Comparison of ENCODE assay signal across 1 cellular context in the genomic region with DNA sequence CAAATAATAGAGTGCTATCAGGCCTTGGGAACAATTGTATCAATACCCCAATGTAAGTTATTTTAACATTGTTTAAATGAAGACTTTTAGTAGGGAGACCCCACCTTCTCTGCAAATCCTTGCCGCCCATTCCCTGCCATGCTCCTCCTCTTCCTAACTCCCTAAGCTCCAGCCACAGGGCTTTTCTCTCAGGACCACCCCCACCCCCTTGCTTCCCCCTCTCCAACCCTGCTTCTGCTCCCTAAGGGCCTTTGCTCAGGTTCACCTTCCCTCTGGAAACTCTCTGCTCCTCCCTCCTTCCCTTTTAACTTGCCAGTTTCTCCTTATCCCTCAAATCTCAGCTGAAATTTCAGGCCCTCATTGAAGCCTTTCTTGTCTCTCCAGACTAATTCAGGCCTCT.
TF ChIP-seq lines count a peak whose summit lies in the region.

No MANE protein-coding gene starts in this region.

TF ChIP-seq in GM23338, 12 proteins besides CTCF, POLR2A, EP300 and RAD21 (continued from another document):
- no peak for TF ChIP-seq EZH2phosphoT487 (IDR thresholded peaks at IDR 0.05; ENCODE audit: unreplicated experiment)
- TF ChIP-seq, protein P1, sequence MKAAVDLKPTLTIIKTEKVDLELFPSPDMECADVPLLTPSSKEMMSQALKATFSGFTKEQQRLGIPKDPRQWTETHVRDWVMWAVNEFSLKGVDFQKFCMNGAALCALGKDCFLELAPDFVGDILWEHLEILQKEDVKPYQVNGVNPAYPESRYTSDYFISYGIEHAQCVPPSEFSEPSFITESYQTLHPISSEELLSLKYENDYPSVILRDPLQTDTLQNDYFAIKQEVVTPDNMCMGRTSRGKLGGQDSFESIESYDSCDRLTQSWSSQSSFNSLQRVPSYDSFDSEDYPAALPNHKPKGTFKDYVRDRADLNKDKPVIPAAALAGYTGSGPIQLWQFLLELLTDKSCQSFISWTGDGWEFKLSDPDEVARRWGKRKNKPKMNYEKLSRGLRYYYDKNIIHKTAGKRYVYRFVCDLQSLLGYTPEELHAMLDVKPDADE (IDR thresholded peaks at IDR 0.05): no peak
- no peak for TF ChIP-seq CREB1 (CRISPR knock-in tag; IDR thresholded peaks at IDR 0.05; ENCODE audit: low read depth)
- TF ChIP-seq NANOG (IDR thresholded peaks at IDR 0.05; ENCODE audit: borderline replicate concordance): no peak
- no peak for TF ChIP-seq ZNF114 (CRISPR knock-in tag; IDR thresholded peaks at IDR 0.05)
- no peak for TF ChIP-seq STAT1 (IDR thresholded peaks at IDR 0.05; ENCODE audit: unreplicated experiment)
- TF ChIP-seq ZNF331 (CRISPR knock-in tag; IDR thresholded peaks at IDR 0.05; ENCODE audit: low read depth): no peak
- no peak for TF ChIP-seq POLR2AphosphoS5 (IDR thresholded peaks at IDR 0.05; ENCODE audit: low read depth)
- TF ChIP-seq JUNB (IDR thresholded peaks at IDR 0.05; ENCODE audit: unreplicated experiment): no peak
- TF ChIP-seq EZH2 (IDR thresholded peaks at IDR 0.05; ENCODE audit: low read depth, unreplicated experiment): no peak
- TF ChIP-seq, protein P2, sequence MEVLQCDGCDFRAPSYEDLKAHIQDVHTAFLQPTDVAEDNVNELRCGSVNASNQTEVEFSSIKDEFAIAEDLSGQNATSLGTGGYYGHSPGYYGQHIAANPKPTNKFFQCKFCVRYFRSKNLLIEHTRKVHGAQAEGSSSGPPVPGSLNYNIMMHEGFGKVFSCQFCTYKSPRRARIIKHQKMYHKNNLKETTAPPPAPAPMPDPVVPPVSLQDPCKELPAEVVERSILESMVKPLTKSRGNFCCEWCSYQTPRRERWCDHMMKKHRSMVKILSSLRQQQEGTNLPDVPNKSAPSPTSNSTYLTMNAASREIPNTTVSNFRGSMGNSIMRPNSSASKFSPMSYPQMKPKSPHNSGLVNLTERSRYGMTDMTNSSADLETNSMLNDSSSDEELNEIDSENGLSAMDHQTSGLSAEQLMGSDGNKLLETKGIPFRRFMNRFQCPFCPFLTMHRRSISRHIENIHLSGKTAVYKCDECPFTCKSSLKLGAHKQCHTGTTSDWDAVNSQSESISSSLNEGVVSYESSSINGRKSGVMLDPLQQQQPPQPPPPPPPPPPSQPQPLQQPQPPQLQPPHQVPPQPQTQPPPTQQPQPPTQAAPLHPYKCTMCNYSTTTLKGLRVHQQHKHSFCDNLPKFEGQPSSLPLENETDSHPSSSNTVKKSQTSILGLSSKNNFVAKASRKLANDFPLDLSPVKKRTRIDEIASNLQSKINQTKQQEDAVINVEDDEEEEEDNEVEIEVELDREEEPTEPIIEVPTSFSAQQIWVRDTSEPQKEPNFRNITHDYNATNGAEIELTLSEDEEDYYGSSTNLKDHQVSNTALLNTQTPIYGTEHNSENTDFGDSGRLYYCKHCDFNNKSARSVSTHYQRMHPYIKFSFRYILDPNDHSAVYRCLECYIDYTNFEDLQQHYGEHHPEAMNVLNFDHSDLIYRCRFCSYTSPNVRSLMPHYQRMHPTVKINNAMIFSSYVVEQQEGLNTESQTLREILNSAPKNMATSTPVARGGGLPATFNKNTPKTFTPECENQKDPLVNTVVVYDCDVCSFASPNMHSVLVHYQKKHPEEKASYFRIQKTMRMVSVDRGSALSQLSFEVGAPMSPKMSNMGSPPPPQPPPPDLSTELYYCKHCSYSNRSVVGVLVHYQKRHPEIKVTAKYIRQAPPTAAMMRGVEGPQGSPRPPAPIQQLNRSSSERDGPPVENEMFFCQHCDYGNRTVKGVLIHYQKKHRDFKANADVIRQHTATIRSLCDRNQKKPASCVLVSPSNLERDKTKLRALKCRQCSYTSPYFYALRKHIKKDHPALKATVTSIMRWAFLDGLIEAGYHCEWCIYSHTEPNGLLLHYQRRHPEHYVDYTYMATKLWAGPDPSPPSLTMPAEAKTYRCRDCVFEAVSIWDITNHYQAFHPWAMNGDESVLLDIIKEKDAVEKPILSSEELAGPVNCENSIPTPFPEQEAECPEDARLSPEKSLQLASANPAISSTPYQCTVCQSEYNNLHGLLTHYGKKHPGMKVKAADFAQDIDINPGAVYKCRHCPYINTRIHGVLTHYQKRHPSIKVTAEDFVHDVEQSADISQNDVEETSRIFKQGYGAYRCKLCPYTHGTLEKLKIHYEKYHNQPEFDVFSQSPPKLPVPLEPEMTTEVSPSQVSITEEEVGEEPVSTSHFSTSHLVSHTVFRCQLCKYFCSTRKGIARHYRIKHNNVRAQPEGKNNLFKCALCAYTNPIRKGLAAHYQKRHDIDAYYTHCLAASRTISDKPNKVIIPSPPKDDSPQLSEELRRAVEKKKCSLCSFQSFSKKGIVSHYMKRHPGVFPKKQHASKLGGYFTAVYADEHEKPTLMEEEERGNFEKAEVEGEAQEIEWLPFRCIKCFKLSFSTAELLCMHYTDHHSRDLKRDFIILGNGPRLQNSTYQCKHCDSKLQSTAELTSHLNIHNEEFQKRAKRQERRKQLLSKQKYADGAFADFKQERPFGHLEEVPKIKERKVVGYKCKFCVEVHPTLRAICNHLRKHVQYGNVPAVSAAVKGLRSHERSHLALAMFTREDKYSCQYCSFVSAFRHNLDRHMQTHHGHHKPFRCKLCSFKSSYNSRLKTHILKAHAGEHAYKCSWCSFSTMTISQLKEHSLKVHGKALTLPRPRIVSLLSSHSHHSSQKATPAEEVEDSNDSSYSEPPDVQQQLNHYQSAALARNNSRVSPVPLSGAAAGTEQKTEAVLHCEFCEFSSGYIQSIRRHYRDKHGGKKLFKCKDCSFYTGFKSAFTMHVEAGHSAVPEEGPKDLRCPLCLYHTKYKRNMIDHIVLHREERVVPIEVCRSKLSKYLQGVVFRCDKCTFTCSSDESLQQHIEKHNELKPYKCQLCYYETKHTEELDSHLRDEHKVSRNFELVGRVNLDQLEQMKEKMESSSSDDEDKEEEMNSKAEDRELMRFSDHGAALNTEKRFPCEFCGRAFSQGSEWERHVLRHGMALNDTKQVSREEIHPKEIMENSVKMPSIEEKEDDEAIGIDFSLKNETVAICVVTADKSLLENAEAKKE (CRISPR knock-in tag; IDR thresholded peaks at IDR 0.05): no peak
